Comparison of ENCODE assay signal across 34 cellular contexts in the genomic region with DNA sequence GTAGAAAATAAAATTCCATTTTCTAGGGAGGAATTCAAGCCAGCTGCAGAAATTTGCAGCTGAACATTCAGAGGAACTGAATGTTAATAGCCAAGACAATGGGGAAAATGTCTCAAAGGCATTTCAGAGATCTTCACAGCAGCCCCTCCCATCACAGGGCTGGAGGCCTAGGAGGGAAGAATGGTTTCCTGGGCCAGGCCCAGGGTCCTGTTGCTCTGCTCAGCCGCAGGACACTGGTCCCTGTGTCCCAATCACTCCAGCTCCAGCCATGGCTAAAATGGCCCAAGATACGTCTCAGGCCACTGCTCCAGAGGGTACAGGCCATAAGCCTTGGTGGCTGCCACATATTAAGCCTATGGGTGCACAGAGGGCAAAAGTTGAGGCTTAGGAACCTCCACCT.
"Had no signal": no experiment of that assay in that cellular context is flagged by ENCODE, and none has a peak within 500 bp of the region (broad histone marks: within the 10 kb centered on the region; RNA-seq: fewer than 3 reads in every experiment).

No MANE protein-coding gene starts in this region.

- H3K9me3 ChIP-seq: MG63 had no signal

- H3K4me2 ChIP-seq: KMS-11 had no signal

- H3K27me3 ChIP-seq: MG63 had no signal

- H3K4me3 ChIP-seq: MG63 had no signal

- H3K27ac ChIP-seq: KMS-11 had no signal

- H3K36me3 ChIP-seq: MG63 had no signal

- H3K9ac ChIP-seq: KMS-11 had no signal

- DNase-seq: Karpas-422, Kasumi-1, MG63, MM.1S, MV-4-11, NCI-H1048, NCI-H1092, NCI-H1092 treated with DMSO at 0.1 percent for 48 hours, NCI-H1105, NCI-H1105 treated with DMSO at 0.1 percent for 48 hours, NCI-H1417, NCI-H1417 treated with DMSO at 0.1 percent for 48 hours, NCI-H1436, NCI-H1436 treated with DMSO at 0.1 percent for 48 hours, NCI-H146, NCI-H1694, NCI-H1694 treated with DMSO at 0.1 percent for 48 hours, NCI-H187, NCI-H187 treated with DMSO at 0.1 percent for 48 hours, NCI-H1930, NCI-H2029, NCI-H2029 treated with DMSO at 0.1 percent for 48 hours, NCI-H2081, NCI-H2081 treated with DMSO at 0.1 percent for 48 hours, NCI-H2107, NCI-H2171, NCI-H2171 treated with DMSO at 0.1 percent for 48 hours, NCI-H2227 treated with DMSO at 0.1 percent for 48 hours, NCI-H226, NCI-H345, NCI-H446, NCI-H446 treated with DMSO at 0.1 percent for 48 hours, NCI-H510A had no signal
